ENCODE assay signal across 8 cellular contexts in the genomic region with DNA sequence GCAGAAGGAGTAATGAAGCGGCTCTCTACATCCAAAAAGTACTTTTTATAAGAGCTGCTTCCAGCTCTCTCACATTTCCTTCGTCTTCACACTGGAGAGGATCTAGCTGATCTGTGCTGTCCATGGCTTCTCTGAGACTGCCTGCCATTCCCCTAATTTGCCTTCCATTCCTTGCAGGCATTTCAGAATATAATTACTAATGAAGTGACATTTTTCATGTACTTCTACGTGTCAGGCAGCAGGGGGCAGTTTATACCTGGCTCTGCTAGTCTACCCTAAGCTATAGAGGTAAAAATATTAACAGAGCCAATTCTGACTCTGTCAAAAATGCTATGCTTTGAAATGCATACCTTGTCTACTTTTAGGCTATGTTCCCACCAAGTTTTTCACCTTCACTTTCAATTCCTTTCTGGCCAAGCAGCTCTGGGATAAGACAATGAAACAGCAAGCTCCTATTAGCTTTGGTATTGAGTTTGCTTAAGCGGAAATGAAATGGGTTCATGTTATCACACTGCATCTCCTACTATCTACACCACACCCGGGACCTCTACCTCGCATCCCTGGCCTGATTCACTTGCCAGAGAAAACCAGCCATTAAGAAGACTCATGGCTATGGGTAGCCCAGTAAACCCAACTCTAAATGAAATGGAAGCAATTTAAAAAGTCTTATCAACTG.
A peak's percentile ranks its signal among the peaks of the same experiment; 100 is the strongest.
DNase-seq lines count a peak whose midpoint lies in the region; ATAC-seq, FAIRE-seq and TF ChIP-seq lines count a peak whose summit lies in the region.

No MANE protein-coding gene starts in this region.

- H3K4me1 ChIP-seq in body of pancreas (no peaks in the 10 kb centered on the region), kidney (ENCODE audit: control insufficient read depth in 1 of 2, insufficient read depth in 1 of 2, low read depth in 1 of 2, low read length in 2 of 2) (peaks cover 0 to 2% of the 10 kb centered on the region in 2 donors), tibial artery (peaks cover 0 to 19% (median 14%) of the 10 kb centered on the region in 4 donors)

- no peak overlapping the region for H3K9ac ChIP-seq in kidney (ENCODE audit: low read length in 2 of 2)

- intact Hi-C loops in body of pancreas (cut with DNase I), result loop anchor here (5.0 to 10.0 kb wide), 2 partner anchors 203 to 276 kb away; a partner anchor contains a TSS
- intact Hi-C loops in kidney (cut with DNase I), result no loop called here
- intact Hi-C loops in tibial artery (cut with DNase I; ENCODE audit: low total_unique reads), result loop anchor here (1.0 to 10.0 kb wide), 2 partner anchors 107 to 200 kb away; no protein-coding TSS in a partner anchor

- H3K9me3 ChIP-seq in body of pancreas (no peaks in the 10 kb centered on the region), kidney (ENCODE audit: control insufficient read depth in 1 of 2, low read length in 2 of 2) (no peaks in the 10 kb centered on the region), tibial artery (no peaks in the 10 kb centered on the region)

- 43 to 48% methylated on average over 6 of the region's 6 CpGs for WGBS in body of pancreas, 2 donors

- FAIRE-seq in kidney (lab: Jason Lieb, UNC), result peak; percentile 51

- no peaks in the 10 kb centered on the region for H3K27me3 ChIP-seq in body of pancreas
- H3K27me3 ChIP-seq in tibial artery, result no peaks in the 10 kb centered on the region

- TF ChIP-seq CTCF in C4-2B (conservative IDR thresholded peaks at IDR 0.05), result peak; percentile 79
- TF ChIP-seq CTCF in body of pancreas (IDR thresholded peaks at IDR 0.05), result peak; percentile 19 to 90 (median 75)
- TF ChIP-seq CTCF in kidney (IDR thresholded peaks at IDR 0.05; ENCODE audit: borderline replicate concordance, extremely low read depth, insufficient read depth), result peak; percentile 86
- peak; percentile 68 to 79 for TF ChIP-seq CTCF in tibial artery (IDR thresholded peaks at IDR 0.05)

- ATAC-seq in GM18502 (IDR thresholded peaks at IDR 0.05; ENCODE audit: poor library complexity, unreplicated experiment) (peak; percentile 85), HG02938 (IDR thresholded peaks at IDR 0.05; ENCODE audit: unreplicated experiment) (peak; percentile 68), body of pancreas (peak; percentile 87)

- H3K36me3 ChIP-seq in body of pancreas (replicated peaks in 1 of 2; ENCODE audit: insufficient read depth in 1 of 2, low read depth in 2 of 2) (peaks cover 0 to 19% of the 10 kb centered on the region in 2 donors), kidney (ENCODE audit: control insufficient read depth in 1 of 2, insufficient read depth in 2 of 2, low read length in 2 of 2) (peaks cover 3 to 29% of the 10 kb centered on the region in 2 donors), tibial artery (peaks cover 25 to 34% (median 27%) of the 10 kb centered on the region in 3 donors)

- H3K4me3 ChIP-seq in body of pancreas, result no peak overlapping the region
- H3K4me3 ChIP-seq in kidney (ENCODE audit: low read length in 2 of 2), result no peak overlapping the region
- no peak overlapping the region for H3K4me3 ChIP-seq in tibial artery

- peak; percentile 2 for DNase-seq in NCI-H2227 treated with DMSO at 0.1 percent for 48 hours (lab: John Stamatoyannopoulos, UW)
- DNase-seq in body of pancreas, result peak in 3 of 4 donors; percentile 18 to 53 (median 29)
- DNase-seq in kidney, result no peak
- DNase-seq in tibial artery, result no peak
- no peak for DNase-seq in islet precursor cell

- H3K27ac ChIP-seq in C4-2B (no peak overlapping the region), body of pancreas (no peak overlapping the region), kidney (ENCODE audit: low read depth in 2 of 2, low read length in 2 of 2) (no peak overlapping the region), tibial artery (peak overlapping the region in 1 of 2 donors; percentile 11)

- no peak for TF ChIP-seq POLR2A in body of pancreas (IDR thresholded peaks at IDR 0.05)

Comparison
In these comparisons a context has a peak if more than half of its experiments do, and no peak if none do; other contexts are left out.
1. DNase-seq: peak in NCI-H2227 treated with DMSO at 0.1 percent for 48 hours (single experiment) and body of pancreas (3 of 4); none in kidney (single experiment), tibial artery (0 of 2) and islet precursor cell (single experiment).
2. Peak in every context shown above with its lines, with median percentiles within 50 percentile points of each other: CTCF ChIP-seq and ATAC-seq.